Comparison of ENCODE assay signal across 1 cellular context in the genomic region with DNA sequence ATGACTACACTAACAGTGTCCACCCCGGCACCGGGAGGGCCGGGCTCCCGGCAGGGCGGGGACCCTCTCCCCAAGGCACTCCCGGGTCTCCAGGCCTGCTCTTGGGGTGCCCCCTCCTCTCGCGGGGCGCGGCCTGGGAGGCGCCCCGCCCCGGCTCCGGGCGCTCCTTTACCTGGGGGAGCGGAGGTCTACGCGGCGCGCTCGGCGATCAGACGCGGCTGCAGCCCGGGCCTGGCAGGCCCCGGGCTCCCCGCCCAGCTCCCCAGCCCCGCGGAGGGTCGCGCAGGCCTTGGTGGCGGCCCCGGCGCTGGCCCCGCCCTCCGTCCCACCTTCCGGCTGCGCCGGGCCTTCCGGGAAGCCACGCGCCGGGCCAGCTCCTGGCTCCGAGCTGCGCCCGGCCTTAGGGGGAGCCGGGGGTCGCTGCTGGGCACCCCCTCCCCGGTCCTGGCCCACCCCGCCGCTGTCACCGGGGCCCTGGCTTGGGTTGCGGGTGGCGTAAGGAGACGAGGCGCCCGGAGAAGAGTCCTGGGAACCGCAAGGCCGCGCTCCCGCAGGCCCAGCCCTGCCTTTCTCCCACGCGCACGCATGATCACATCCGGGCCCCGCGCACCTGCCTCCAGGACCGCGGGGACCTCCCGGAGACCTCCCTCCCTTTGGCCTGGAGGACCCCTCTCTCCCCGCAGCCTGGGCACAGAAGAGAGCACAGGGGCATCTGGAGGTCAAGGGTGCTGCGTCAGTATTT.
A peak's percentile ranks its signal among the peaks of the same experiment; 100 is the strongest.
TF ChIP-seq lines count a peak whose summit lies in the region.

A gene (minus strand): TSS at position 309 of the 742 bp plus-strand sequence. CDS start 6,848 bp downstream, outside the sequence.

TF ChIP-seq in HepG2, 621 proteins besides CTCF, POLR2A, EP300 and RAD21 (continued from another document and continues in another):
- peak; percentile 84 for TF ChIP-seq ZNF441 (CRISPR knock-in tag; IDR thresholded peaks at IDR 0.05; ENCODE audit: borderline replicate concordance)
- no peak for TF ChIP-seq GZF1 (CRISPR knock-in tag; IDR thresholded peaks at IDR 0.05)
- TF ChIP-seq, protein P1, sequence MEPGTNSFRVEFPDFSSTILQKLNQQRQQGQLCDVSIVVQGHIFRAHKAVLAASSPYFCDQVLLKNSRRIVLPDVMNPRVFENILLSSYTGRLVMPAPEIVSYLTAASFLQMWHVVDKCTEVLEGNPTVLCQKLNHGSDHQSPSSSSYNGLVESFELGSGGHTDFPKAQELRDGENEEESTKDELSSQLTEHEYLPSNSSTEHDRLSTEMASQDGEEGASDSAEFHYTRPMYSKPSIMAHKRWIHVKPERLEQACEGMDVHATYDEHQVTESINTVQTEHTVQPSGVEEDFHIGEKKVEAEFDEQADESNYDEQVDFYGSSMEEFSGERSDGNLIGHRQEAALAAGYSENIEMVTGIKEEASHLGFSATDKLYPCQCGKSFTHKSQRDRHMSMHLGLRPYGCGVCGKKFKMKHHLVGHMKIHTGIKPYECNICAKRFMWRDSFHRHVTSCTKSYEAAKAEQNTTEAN (CRISPR knock-in tag; conservative IDR thresholded peaks at IDR 0.05) = no peak
- no peak for TF ChIP-seq ZNF207 (IDR thresholded peaks at IDR 0.05; ENCODE audit: borderline replicate concordance)
- TF ChIP-seq, protein P2, sequence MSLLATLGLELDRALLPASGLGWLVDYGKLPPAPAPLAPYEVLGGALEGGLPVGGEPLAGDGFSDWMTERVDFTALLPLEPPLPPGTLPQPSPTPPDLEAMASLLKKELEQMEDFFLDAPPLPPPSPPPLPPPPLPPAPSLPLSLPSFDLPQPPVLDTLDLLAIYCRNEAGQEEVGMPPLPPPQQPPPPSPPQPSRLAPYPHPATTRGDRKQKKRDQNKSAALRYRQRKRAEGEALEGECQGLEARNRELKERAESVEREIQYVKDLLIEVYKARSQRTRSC (CRISPR knock-in tag; IDR thresholded peaks at IDR 0.05; ENCODE audit: low read depth) = no peak
- TF ChIP-seq SALL2 (CRISPR knock-in tag; IDR thresholded peaks at IDR 0.05) = no peak
- TF ChIP-seq KLF11 (CRISPR knock-in tag; IDR thresholded peaks at IDR 0.05) = no peak
- TF ChIP-seq, protein P3, sequence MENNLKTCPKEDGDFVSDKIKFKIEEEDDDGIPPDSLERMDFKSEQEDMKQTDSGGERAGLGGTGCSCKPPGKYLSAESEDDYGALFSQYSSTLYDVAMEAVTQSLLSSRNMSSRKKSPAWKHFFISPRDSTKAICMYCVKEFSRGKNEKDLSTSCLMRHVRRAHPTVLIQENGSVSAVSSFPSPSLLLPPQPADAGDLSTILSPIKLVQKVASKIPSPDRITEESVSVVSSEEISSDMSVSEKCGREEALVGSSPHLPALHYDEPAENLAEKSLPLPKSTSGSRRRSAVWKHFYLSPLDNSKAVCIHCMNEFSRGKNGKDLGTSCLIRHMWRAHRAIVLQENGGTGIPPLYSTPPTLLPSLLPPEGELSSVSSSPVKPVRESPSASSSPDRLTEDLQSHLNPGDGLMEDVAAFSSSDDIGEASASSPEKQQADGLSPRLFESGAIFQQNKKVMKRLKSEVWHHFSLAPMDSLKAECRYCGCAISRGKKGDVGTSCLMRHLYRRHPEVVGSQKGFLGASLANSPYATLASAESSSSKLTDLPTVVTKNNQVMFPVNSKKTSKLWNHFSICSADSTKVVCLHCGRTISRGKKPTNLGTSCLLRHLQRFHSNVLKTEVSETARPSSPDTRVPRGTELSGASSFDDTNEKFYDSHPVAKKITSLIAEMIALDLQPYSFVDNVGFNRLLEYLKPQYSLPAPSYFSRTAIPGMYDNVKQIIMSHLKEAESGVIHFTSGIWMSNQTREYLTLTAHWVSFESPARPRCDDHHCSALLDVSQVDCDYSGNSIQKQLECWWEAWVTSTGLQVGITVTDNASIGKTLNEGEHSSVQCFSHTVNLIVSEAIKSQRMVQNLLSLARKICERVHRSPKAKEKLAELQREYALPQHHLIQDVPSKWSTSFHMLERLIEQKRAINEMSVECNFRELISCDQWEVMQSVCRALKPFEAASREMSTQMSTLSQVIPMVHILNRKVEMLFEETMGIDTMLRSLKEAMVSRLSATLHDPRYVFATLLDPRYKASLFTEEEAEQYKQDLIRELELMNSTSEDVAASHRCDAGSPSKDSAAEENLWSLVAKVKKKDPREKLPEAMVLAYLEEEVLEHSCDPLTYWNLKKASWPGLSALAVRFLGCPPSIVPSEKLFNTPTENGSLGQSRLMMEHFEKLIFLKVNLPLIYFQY (CRISPR knock-in tag; IDR thresholded peaks at IDR 0.05; ENCODE audit: borderline replicate concordance) = peak; percentile 61; the same call in 1 of the 2 replicates
- peak; percentile 47; the same call in 1 of the 2 replicates for TF ChIP-seq TAF1 (CRISPR knock-in tag; IDR thresholded peaks at IDR 0.05)
- TF ChIP-seq, protein P4, sequence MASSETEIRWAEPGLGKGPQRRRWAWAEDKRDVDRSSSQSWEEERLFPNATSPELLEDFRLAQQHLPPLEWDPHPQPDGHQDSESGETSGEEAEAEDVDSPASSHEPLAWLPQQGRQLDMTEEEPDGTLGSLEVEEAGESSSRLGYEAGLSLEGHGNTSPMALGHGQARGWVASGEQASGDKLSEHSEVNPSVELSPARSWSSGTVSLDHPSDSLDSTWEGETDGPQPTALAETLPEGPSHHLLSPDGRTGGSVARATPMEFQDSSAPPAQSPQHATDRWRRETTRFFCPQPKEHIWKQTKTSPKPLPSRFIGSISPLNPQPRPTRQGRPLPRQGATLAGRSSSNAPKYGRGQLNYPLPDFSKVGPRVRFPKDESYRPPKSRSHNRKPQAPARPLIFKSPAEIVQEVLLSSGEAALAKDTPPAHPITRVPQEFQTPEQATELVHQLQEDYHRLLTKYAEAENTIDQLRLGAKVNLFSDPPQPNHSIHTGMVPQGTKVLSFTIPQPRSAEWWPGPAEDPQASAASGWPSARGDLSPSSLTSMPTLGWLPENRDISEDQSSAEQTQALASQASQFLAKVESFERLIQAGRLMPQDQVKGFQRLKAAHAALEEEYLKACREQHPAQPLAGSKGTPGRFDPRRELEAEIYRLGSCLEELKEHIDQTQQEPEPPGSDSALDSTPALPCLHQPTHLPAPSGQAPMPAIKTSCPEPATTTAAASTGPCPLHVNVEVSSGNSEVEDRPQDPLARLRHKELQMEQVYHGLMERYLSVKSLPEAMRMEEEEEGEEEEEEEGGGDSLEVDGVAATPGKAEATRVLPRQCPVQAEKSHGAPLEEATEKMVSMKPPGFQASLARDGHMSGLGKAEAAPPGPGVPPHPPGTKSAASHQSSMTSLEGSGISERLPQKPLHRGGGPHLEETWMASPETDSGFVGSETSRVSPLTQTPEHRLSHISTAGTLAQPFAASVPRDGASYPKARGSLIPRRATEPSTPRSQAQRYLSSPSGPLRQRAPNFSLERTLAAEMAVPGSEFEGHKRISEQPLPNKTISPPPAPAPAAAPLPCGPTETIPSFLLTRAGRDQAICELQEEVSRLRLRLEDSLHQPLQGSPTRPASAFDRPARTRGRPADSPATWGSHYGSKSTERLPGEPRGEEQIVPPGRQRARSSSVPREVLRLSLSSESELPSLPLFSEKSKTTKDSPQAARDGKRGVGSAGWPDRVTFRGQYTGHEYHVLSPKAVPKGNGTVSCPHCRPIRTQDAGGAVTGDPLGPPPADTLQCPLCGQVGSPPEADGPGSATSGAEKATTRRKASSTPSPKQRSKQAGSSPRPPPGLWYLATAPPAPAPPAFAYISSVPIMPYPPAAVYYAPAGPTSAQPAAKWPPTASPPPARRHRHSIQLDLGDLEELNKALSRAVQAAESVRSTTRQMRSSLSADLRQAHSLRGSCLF (CRISPR knock-in tag; IDR thresholded peaks at IDR 0.05; ENCODE audit: borderline replicate concordance) = no peak
- TF ChIP-seq AGO2 (optimal IDR thresholded peaks at IDR 0.05; ENCODE audit: low read depth, low read length) = peak; percentile 80
- TF ChIP-seq RCOR2 (CRISPR knock-in tag; IDR thresholded peaks at IDR 0.05) = no peak
- TF ChIP-seq ZNF343 (CRISPR knock-in tag; IDR thresholded peaks at IDR 0.05) = no peak
- peak; percentile 47; the same call in 1 of the 2 replicates for TF ChIP-seq ELF3 (CRISPR knock-in tag; IDR thresholded peaks at IDR 0.05)
- TF ChIP-seq, protein P5, sequence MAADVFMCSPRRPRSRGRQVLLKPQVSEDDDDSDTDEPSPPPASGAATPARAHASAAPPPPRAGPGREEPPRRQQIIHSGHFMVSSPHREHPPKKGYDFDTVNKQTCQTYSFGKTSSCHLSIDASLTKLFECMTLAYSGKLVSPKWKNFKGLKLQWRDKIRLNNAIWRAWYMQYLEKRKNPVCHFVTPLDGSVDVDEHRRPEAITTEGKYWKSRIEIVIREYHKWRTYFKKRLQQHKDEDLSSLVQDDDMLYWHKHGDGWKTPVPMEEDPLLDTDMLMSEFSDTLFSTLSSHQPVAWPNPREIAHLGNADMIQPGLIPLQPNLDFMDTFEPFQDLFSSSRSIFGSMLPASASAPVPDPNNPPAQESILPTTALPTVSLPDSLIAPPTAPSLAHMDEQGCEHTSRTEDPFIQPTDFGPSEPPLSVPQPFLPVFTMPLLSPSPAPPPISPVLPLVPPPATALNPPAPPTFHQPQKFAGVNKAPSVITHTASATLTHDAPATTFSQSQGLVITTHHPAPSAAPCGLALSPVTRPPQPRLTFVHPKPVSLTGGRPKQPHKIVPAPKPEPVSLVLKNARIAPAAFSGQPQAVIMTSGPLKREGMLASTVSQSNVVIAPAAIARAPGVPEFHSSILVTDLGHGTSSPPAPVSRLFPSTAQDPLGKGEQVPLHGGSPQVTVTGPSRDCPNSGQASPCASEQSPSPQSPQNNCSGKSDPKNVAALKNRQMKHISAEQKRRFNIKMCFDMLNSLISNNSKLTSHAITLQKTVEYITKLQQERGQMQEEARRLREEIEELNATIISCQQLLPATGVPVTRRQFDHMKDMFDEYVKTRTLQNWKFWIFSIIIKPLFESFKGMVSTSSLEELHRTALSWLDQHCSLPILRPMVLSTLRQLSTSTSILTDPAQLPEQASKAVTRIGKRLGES (CRISPR knock-in tag; IDR thresholded peaks at IDR 0.05; ENCODE audit: borderline replicate concordance) = no peak
- TF ChIP-seq IRF2 (CRISPR knock-in tag; IDR thresholded peaks at IDR 0.05) = no peak
- no peak for TF ChIP-seq ZNF260 (CRISPR knock-in tag; IDR thresholded peaks at IDR 0.05; ENCODE audit: borderline replicate concordance, low read depth)
- no peak for TF ChIP-seq HCFC1 (IDR thresholded peaks at IDR 0.05; ENCODE audit: low read depth, low read length)
- TF ChIP-seq NFYC (CRISPR knock-in tag; IDR thresholded peaks at IDR 0.05) = no peak
- TF ChIP-seq SP5 (CRISPR knock-in tag; IDR thresholded peaks at IDR 0.05; ENCODE audit: borderline replicate concordance, low read depth) = no peak
- TF ChIP-seq PITX1 (CRISPR knock-in tag; IDR thresholded peaks at IDR 0.05) = no peak; the same call in 1 of the 2 replicates
- TF ChIP-seq HIVEP1 (CRISPR knock-in tag; IDR thresholded peaks at IDR 0.05) = no peak
- no peak for TF ChIP-seq ZBTB21 (CRISPR knock-in tag; IDR thresholded peaks at IDR 0.05)
- TF ChIP-seq, protein P6, sequence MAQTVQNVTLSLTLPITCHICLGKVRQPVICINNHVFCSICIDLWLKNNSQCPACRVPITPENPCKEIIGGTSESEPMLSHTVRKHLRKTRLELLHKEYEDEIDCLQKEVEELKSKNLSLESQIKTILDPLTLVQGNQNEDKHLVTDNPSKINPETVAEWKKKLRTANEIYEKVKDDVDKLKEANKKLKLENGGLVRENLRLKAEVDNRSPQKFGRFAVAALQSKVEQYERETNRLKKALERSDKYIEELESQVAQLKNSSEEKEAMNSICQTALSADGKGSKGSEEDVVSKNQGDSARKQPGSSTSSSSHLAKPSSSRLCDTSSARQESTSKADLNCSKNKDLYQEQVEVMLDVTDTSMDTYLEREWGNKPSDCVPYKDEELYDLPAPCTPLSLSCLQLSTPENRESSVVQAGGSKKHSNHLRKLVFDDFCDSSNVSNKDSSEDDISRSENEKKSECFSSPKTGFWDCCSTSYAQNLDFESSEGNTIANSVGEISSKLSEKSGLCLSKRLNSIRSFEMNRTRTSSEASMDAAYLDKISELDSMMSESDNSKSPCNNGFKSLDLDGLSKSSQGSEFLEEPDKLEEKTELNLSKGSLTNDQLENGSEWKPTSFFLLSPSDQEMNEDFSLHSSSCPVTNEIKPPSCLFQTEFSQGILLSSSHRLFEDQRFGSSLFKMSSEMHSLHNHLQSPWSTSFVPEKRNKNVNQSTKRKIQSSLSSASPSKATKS (CRISPR knock-in tag; IDR thresholded peaks at IDR 0.05) = no peak
- TF ChIP-seq POLR2G (IDR thresholded peaks at IDR 0.05; ENCODE audit: low read depth, low read length) = peak; percentile 85
- TF ChIP-seq, protein P7, sequence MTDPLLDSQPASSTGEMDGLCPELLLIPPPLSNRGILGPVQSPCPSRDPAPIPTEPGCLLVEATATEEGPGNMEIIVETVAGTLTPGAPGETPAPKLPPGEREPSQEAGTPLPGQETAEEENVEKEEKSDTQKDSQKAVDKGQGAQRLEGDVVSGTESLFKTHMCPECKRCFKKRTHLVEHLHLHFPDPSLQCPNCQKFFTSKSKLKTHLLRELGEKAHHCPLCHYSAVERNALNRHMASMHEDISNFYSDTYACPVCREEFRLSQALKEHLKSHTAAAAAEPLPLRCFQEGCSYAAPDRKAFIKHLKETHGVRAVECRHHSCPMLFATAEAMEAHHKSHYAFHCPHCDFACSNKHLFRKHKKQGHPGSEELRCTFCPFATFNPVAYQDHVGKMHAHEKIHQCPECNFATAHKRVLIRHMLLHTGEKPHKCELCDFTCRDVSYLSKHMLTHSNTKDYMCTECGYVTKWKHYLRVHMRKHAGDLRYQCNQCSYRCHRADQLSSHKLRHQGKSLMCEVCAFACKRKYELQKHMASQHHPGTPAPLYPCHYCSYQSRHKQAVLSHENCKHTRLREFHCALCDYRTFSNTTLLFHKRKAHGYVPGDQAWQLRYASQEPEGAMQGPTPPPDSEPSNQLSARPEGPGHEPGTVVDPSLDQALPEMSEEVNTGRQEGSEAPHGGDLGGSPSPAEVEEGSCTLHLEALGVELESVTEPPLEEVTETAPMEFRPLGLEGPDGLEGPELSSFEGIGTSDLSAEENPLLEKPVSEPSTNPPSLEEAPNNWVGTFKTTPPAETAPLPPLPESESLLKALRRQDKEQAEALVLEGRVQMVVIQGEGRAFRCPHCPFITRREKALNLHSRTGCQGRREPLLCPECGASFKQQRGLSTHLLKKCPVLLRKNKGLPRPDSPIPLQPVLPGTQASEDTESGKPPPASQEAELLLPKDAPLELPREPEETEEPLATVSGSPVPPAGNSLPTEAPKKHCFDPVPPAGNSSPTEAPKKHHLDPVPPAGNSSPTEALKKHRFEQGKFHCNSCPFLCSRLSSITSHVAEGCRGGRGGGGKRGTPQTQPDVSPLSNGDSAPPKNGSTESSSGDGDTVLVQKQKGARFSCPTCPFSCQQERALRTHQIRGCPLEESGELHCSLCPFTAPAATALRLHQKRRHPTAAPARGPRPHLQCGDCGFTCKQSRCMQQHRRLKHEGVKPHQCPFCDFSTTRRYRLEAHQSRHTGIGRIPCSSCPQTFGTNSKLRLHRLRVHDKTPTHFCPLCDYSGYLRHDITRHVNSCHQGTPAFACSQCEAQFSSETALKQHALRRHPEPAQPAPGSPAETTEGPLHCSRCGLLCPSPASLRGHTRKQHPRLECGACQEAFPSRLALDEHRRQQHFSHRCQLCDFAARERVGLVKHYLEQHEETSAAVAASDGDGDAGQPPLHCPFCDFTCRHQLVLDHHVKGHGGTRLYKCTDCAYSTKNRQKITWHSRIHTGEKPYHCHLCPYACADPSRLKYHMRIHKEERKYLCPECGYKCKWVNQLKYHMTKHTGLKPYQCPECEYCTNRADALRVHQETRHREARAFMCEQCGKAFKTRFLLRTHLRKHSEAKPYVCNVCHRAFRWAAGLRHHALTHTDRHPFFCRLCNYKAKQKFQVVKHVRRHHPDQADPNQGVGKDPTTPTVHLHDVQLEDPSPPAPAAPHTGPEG (CRISPR knock-in tag; IDR thresholded peaks at IDR 0.05) = peak; percentile 61; the same call in 1 of the 2 replicates
- TF ChIP-seq KDM6A (CRISPR knock-in tag; IDR thresholded peaks at IDR 0.05; ENCODE audit: low read depth) = no peak
- peak; percentile 43; the same call in 1 of the 2 replicates for TF ChIP-seq HDAC1 (CRISPR knock-in tag; IDR thresholded peaks at IDR 0.05)
- no peak for TF ChIP-seq ZNF337 (CRISPR knock-in tag; IDR thresholded peaks at IDR 0.05; ENCODE audit: borderline replicate concordance, low read depth)
